In genomic region chr3:149401215-149401925, GRCh38 we compare ENCODE assay signal across 11 cellular contexts. TPM values are rescaled to one million over a fixed set of nuclear protein-coding genes. Genes with fewer than 3 reads are reported as not detected.
DNase-seq lines count a peak whose midpoint lies in the region; ATAC-seq, FAIRE-seq and TF ChIP-seq lines count a peak whose summit lies in the region.
"Had no signal": no experiment of that assay in that cellular context is flagged by ENCODE, and none has a peak within 500 bp of the region (broad histone marks: within the 10 kb centered on the region; RNA-seq: fewer than 3 reads in every experiment).

No MANE protein-coding gene starts in this region.

- in situ Hi-C loops in HepG2 (cut with HindIII; ENCODE audit: extremely low pct_ligation_motif_present, low pct_unique_long_range_greater_than_20kb): no loop called here

- H3K36me3 Mint-ChIP-seq in MCF 10A (ENCODE audit: insufficient read depth, unreplicated experiment) (no peaks in the 10 kb centered on the region), T-helper 17 cell (ENCODE audit: low read depth) (no peaks in the 10 kb centered on the region)
- no peaks in the 10 kb centered on the region for H3K36me3 Mint-ChIP-seq in activated T-cell treated with anti-CD3 and anti-CD28 coated beads, Interleukin-2, amount 50 U/mL, for 4 hours (ENCODE audit: insufficient read depth)
- H3K36me3 Mint-ChIP-seq: activated naive CD4-positive, alpha-beta T cell treated with anti-CD3 and anti-CD28 coated beads, Interleukin-2, amount 50 U/mL, for 24 hours had no signal

- no peak for TF ChIP-seq POLR2A in A549 (IDR thresholded peaks at IDR 0.05; ENCODE audit: low read length)
- TF ChIP-seq POLR2A in HepG2 (IDR thresholded peaks at IDR 0.05; ENCODE audit: insufficient read depth in 1 of 2, low read depth in 2 of 2, low read length in 2 of 2): no peak

- no peaks in the 10 kb centered on the region for H3K27me3 Mint-ChIP-seq in MCF 10A (ENCODE audit: insufficient read depth, unreplicated experiment)
- peaks cover 12% of the 10 kb centered on the region for H3K27me3 Mint-ChIP-seq in activated T-cell treated with anti-CD3 and anti-CD28 coated beads, Interleukin-2, amount 50 U/mL, for 4 hours (ENCODE audit: low read depth)
- H3K27me3 Mint-ChIP-seq in T-helper 17 cell: peaks cover 15% of the 10 kb centered on the region

- no TSS peak for BruUV-seq in MCF 10A (replicated peaks; lab: Mats Ljungman, UMichigan)
- TSS peak; percentile 97 for BruUV-seq in HepG2 (replicated peaks; lab: Mats Ljungman, UMichigan)

- H3K4me2 ChIP-seq in A549 (peak overlapping the region; percentile 56), HepG2 (ENCODE audit: low read depth, low read length) (peak overlapping the region; percentile 71)

- FAIRE-seq in A549 (lab: Jason Lieb, UNC) (peak; percentile 98), HepG2 (lab: Jason Lieb, UNC) (no peak)

- 0 out of 3 replicates have a peak overlapping the region, but pooled peaks have one; percentile 5 for H3K4me3 ChIP-seq in A549
- H3K4me3 ChIP-seq in MG63: no peak overlapping the region
- H3K4me3 ChIP-seq in HepG2 (replicated peaks in 1 of 3; ENCODE audit: insufficient read depth in 1 of 3, low read depth in 2 of 3, low read length in 3 of 3): peak overlapping the region in 2 of 3 experiments; percentile 4 to 36; a peak in 1 of 6 replicates
- H3K4me3 ChIP-seq: esophagus muscularis mucosa, spleen had no signal

- peak; percentile 86 to 97 for ATAC-seq in A549
- ATAC-seq in HepG2: peak; percentile 98
- no peak for ATAC-seq in activated T-cell treated with anti-CD3 and anti-CD28 coated beads, Interleukin-2, amount 50 U/mL, for 4 hours
- ATAC-seq in T-helper 17 cell: no peak

- H2AFZ ChIP-seq in HepG2 (ENCODE audit: low read length): no peak overlapping the region

- H3K9me3 ChIP-seq in A549 (peaks cover 8% of the 10 kb centered on the region; the same call in 2 of the 3 replicates), MG63 (peaks cover 8% of the 10 kb centered on the region; the same call in 1 of the 2 replicates), HepG2 (ENCODE audit: low read length) (no peaks in the 10 kb centered on the region), T-helper 17 cell (ENCODE audit: control insufficient read depth, low read length, poor library complexity, severe bottlenecking) (no peaks in the 10 kb centered on the region)
- H3K9me3 ChIP-seq: esophagus muscularis mucosa, spleen had no signal

- no peaks in the 10 kb centered on the region for H4K20me1 ChIP-seq in HepG2 (ENCODE audit: insufficient read depth, low read length)

- TF ChIP-seq RAD21 in A549 (conservative IDR thresholded peaks at IDR 0.05 in 1 of 2, IDR thresholded peaks at IDR 0.05 in 1 of 2) (peak in 1 of 2 experiments; percentile 49; a peak in 1 of 5 replicates), HepG2 (CRISPR knock-in tag; IDR thresholded peaks at IDR 0.05) (no peak)

- TF ChIP-seq CTCF in A549 (IDR thresholded peaks at IDR 0.05) (no peak), MCF 10A (IDR thresholded peaks at IDR 0.05; ENCODE audit: unreplicated experiment) (no peak), HepG2 (CRISPR knock-in tag; IDR thresholded peaks at IDR 0.05) (no peak)

- H3K4me3 Mint-ChIP-seq in MCF 10A (ENCODE audit: unreplicated experiment): no peak overlapping the region
- H3K4me3 Mint-ChIP-seq in activated T-cell treated with anti-CD3 and anti-CD28 coated beads, Interleukin-2, amount 50 U/mL, for 4 hours: no peak overlapping the region
- no peak overlapping the region for H3K4me3 Mint-ChIP-seq in T-helper 17 cell
- H3K4me3 Mint-ChIP-seq: activated naive CD4-positive, alpha-beta T cell treated with anti-CD3 and anti-CD28 coated beads, Interleukin-2, amount 50 U/mL, for 24 hours had no signal

- H3K4me1 Mint-ChIP-seq in MCF 10A (ENCODE audit: insufficient read depth, unreplicated experiment) (peaks cover 8% of the 10 kb centered on the region), T-helper 17 cell (no peaks in the 10 kb centered on the region)
- H3K4me1 Mint-ChIP-seq in activated T-cell treated with anti-CD3 and anti-CD28 coated beads, Interleukin-2, amount 50 U/mL, for 4 hours (ENCODE audit: low read depth): no peaks in the 10 kb centered on the region
- H3K4me1 Mint-ChIP-seq: activated naive CD4-positive, alpha-beta T cell treated with anti-CD3 and anti-CD28 coated beads, Interleukin-2, amount 50 U/mL, for 24 hours had no signal

- peak overlapping the region; percentile 72 for H3K9ac ChIP-seq in HepG2 (ENCODE audit: insufficient read depth, low read depth, low read length)

- intact Hi-C loops in MCF 10A (cut with micrococcal nuclease): no loop called here
- intact Hi-C loops in HepG2 (cut with micrococcal nuclease; ENCODE audit: unreplicated experiment): loop anchor here (1.0 kb wide), 1 partner anchor 8 kb away; no protein-coding TSS in a partner anchor

- H3K4me1 ChIP-seq in A549 (peaks cover 43% of the 10 kb centered on the region), HepG2 (ENCODE audit: insufficient read depth, low read length) (peaks cover 84% of the 10 kb centered on the region)
- H3K4me1 ChIP-seq: esophagus muscularis mucosa, spleen had no signal

- H3K9me3 Mint-ChIP-seq in MCF 10A (ENCODE audit: unreplicated experiment): no peaks in the 10 kb centered on the region
- no peaks in the 10 kb centered on the region for H3K9me3 Mint-ChIP-seq in activated T-cell treated with anti-CD3 and anti-CD28 coated beads, Interleukin-2, amount 50 U/mL, for 4 hours
- H3K9me3 Mint-ChIP-seq: activated naive CD4-positive, alpha-beta T cell treated with anti-CD3 and anti-CD28 coated beads, Interleukin-2, amount 50 U/mL, for 24 hours had no signal

- H3K27ac Mint-ChIP-seq in MCF 10A (ENCODE audit: low read depth, unreplicated experiment) (peak overlapping the region; percentile 67), T-helper 17 cell (no peak overlapping the region)
- H3K27ac Mint-ChIP-seq: activated naive CD4-positive, alpha-beta T cell treated with anti-CD3 and anti-CD28 coated beads, Interleukin-2, amount 50 U/mL, for 24 hours had no signal

- H3K36me3 ChIP-seq in MG63: no peaks in the 10 kb centered on the region
- no peaks in the 10 kb centered on the region for H3K36me3 ChIP-seq in HepG2 (replicated peaks in 1 of 2; ENCODE audit: control insufficient read depth in 1 of 2, insufficient read depth in 2 of 2, low read length in 2 of 2)
- H3K36me3 ChIP-seq: esophagus muscularis mucosa, spleen had no signal

- WGBS in A549 (ENCODE audit: missing lambda C conversion rate): 3% methylated on average over 3 of the region's 3 CpGs
- 0% methylated on average over 3 of the region's 3 CpGs for WGBS in HepG2 (ENCODE audit: low lambda C conversion rate)

- H3K27ac ChIP-seq in A549 (peak overlapping the region; percentile 60 to 70), HepG2 (ENCODE audit: extremely low read length, insufficient read depth, low read length) (peak overlapping the region; percentile 94)
- H3K27ac ChIP-seq: esophagus muscularis mucosa, spleen had no signal

- POLR2A ChIA-PET in A549 (lab: Yijun Ruan, JAX): interaction anchor here (0.5 to 1.3 kb wide), 4 partner anchors 18 to 155 kb away, joined by 3 to 8 read pairs (median 4); partner anchors contain the start of gene TM4SF1
- POLR2A ChIA-PET in MCF 10A (lab: Yijun Ruan, JAX): interaction anchor here (0.5 to 8.3 kb wide), 16 partner anchors 11 to 389 kb away, joined by 3 to 89 read pairs (median 4); partner anchors contain the start of genes TM4SF1 and TM4SF4
- POLR2A ChIA-PET in HepG2 (lab: Yijun Ruan, JAX): interaction anchor here (0.8 to 3.1 kb wide), 19 partner anchors 9 to 410 kb away, joined by 3 to 73 read pairs (median 4); partner anchors contain the start of genes GYG1, HPS3, TM4SF1 and TM4SF4

- TF ChIP-seq EP300 in A549 (IDR thresholded peaks at IDR 0.05) (peak; percentile 75 to 87; a peak in 4 of 5 replicates), HepG2 (IDR thresholded peaks at IDR 0.05; ENCODE audit: low read depth in 2 of 2, low read length in 2 of 2) (peak; percentile 91 to 99), HepG2 (CRISPR knock-in tag; IDR thresholded peaks at IDR 0.05; ENCODE audit: borderline replicate concordance) (peak; percentile 93)

- CTCF ChIA-PET in A549 (lab: Yijun Ruan, JAX) (interaction anchor here (0.5 to 1.4 kb wide), 7 partner anchors 24 to 316 kb away, joined by 3 to 5 read pairs (median 4); partner anchors contain the start of genes TM4SF1 and TM4SF4), MCF 10A (lab: Yijun Ruan, JAX) (interaction anchor here (0.8 to 7.0 kb wide), 10 partner anchors 10 to 365 kb away, joined by 3 to 78 read pairs (median 4); partner anchors contain the start of gene TM4SF4), HepG2 (lab: Yijun Ruan, JAX; ENCODE audit: low intra/inter-chr PET ratio, low total read pairs) (no interaction called here)

- no peaks in the 10 kb centered on the region for H3K27me3 ChIP-seq in MG63
- H3K27me3 ChIP-seq in HepG2 (ENCODE audit: control insufficient read depth in 1 of 2, insufficient read depth in 2 of 2, low read length in 2 of 2): no peaks in the 10 kb centered on the region
- H3K27me3 ChIP-seq: esophagus muscularis mucosa, spleen had no signal

- H3K79me2 ChIP-seq in HepG2 (ENCODE audit: insufficient read depth, low read length): no peaks in the 10 kb centered on the region

- peak in 1 of 2 experiments; percentile 88 for DNase-seq in A549 (ENCODE audit: low read depth in 1 of 2, low spot score in 1 of 2)
- peak; percentile 46 for DNase-seq in MG63
- peak; percentile 80 for DNase-seq in MCF 10A (ENCODE audit: unreplicated experiment)
- DNase-seq in HepG2 (ENCODE audit: low spot score): peak; percentile 97
- DNase-seq in stimulated activated CD4-positive, alpha-beta T cell treated with anti-CD3 and anti-CD28 coated beads, Interleukin-15, amount 100 ng/mL, for 24 hours: no peak
- DNase-seq in activated T-cell treated with anti-CD3 and anti-CD28 coated beads, Interleukin-2, amount 50 U/mL, for 4 hours: no peak
- DNase-seq in T-helper 17 cell: no peak
- no peak for DNase-seq in nucleus accumbens (lab: John Stamatoyannopoulos, UW)
- DNase-seq: spleen had no signal

RNA-seq across cellular contexts. Expression of gene TM4SF1, which starts 23.9 kb away (rescaled TPM):
- 1,188 and 1,208 TPM in 2 replicates for polyA plus RNA-seq in A549 (2011; rRNA removed)
- polyA plus RNA-seq in A549 (2012; cell fraction: cytosol; rRNA removed): 820 and 918 TPM in 2 replicates
- 729 and 1,002 TPM in 2 replicates for polyA plus RNA-seq in A549 (2012; cell fraction: nucleus; rRNA removed)
- 739 to 828 TPM (median 767 TPM) in 3 replicates for polyA plus RNA-seq in A549 (2017; fragmentation: RNase III; extraction: RNeasy Plus Mini Kit Qiagen cat#74134 plus additional on column Dnase treatment)
- 809 and 900 TPM in 2 replicates for polyA minus RNA-seq in A549 (2011; rRNA and poly(A)+ RNA removed)
- total RNA-seq in MG63 (2014; rRNA removed; shearing (Covaris generic); ENCODE audit: low replicate concordance): 408 and 422 TPM in 2 replicates
- total RNA-seq in MCF 10A (2022): 20.1 and 27.7 TPM in 2 replicates
- 226 and 431 TPM in 2 replicates for total RNA-seq in HepG2 (2016; rRNA removed; fragmentation: Illumina TruSeq; extraction: Trizol)
- total RNA-seq in HepG2 (2016; cell fraction: cytosol; rRNA removed; fragmentation: Illumina TruSeq; extraction: Trizol; ENCODE audit: low read depth): 208 and 219 TPM in 2 replicates
- 231 and 434 TPM in 2 replicates for total RNA-seq in HepG2 (2016; cell fraction: insoluble cytoplasmic fraction; rRNA removed; fragmentation: Illumina TruSeq; extraction: Trizol)
- total RNA-seq in HepG2 (2016; cell fraction: membrane; rRNA removed; fragmentation: Illumina TruSeq; extraction: Trizol): 245 and 253 TPM in 2 replicates
- total RNA-seq in HepG2 (2016; cell fraction: nucleus; rRNA removed; fragmentation: Illumina TruSeq; extraction: Trizol): 420 and 443 TPM in 2 replicates
- polyA plus RNA-seq in HepG2 (2011; rRNA removed): 1,198 and 1,359 TPM in 2 replicates
- 1,424 and 1,669 TPM in 2 replicates for polyA plus RNA-seq in HepG2 (2011; cell fraction: cytosol; rRNA removed)
- 327 and 438 TPM in 2 replicates for polyA plus RNA-seq in HepG2 (2011; cell fraction: nucleus; rRNA removed)
- 451 and 486 TPM in 2 replicates for polyA plus RNA-seq in HepG2 (2012)
- 115 and 136 TPM in 2 replicates for polyA plus RNA-seq in HepG2 (2016; cell fraction: cytosol; fragmentation: Illumina TruSeq; extraction: Trizol; ENCODE audit: low read depth)
- polyA plus RNA-seq in HepG2 (2016; cell fraction: insoluble cytoplasmic fraction; fragmentation: Illumina TruSeq; extraction: Trizol; ENCODE audit: low read depth): 218 and 233 TPM in 2 replicates
- 148 and 158 TPM in 2 replicates for polyA plus RNA-seq in HepG2 (2016; cell fraction: membrane; fragmentation: Illumina TruSeq; extraction: Trizol; ENCODE audit: low read depth)
- 564 and 601 TPM in 2 replicates for polyA plus RNA-seq in HepG2 (2016; cell fraction: nucleus; fragmentation: Illumina TruSeq; extraction: Trizol; ENCODE audit: insufficient read depth, low read depth)
- 1,057 and 2,299 TPM in 2 replicates for polyA minus RNA-seq in HepG2 (2011; rRNA and poly(A)+ RNA removed; ENCODE audit: low replicate concordance)
- 560 and 611 TPM in 2 replicates for polyA minus RNA-seq in HepG2 (2011; cell fraction: cytosol; rRNA and poly(A)+ RNA removed)
- polyA minus RNA-seq in HepG2 (2011; cell fraction: nucleus; rRNA and poly(A)+ RNA removed): 379 and 448 TPM in 2 replicates
- total RNA-seq in activated T-cell treated with anti-CD3 and anti-CD28 coated beads, Interleukin-2, amount 50 U/mL, for 4 hours: 1 to 10 TPM in 1 of 3 donors, under 1 TPM in 2; 0.22 to 1.3 (median 0.37) TPM
- total RNA-seq in T-helper 17 cell: under 1 TPM in 1 of 2 donors, not detected in 1; 0.83 TPM

Comparison
In these comparisons a context has a peak if more than half of its experiments do, and no peak if none do; other contexts are left out.
1. ATAC-seq: peak in A549 (2 of 2) and HepG2 (single experiment); none in activated T-cell treated with anti-CD3 and anti-CD28 coated beads, Interleukin-2, amount 50 U/mL, for 4 hours (0 of 2) and T-helper 17 cell (single experiment).
2. DNase-seq: peak in MG63 (single experiment), MCF 10A (single experiment) and HepG2 (single experiment); none in stimulated activated CD4-positive, alpha-beta T cell treated with anti-CD3 and anti-CD28 coated beads, Interleukin-15, amount 100 ng/mL, for 24 hours (single experiment), activated T-cell treated with anti-CD3 and anti-CD28 coated beads, Interleukin-2, amount 50 U/mL, for 4 hours (single experiment), T-helper 17 cell (0 of 3) and nucleus accumbens (0 of 56).
3. Of the 38 proteins assayed by ChIP-seq in both HepG2 and A549: peak only in HepG2: EHMT2, HDAC2 and MYC; only in A549: BCL3, PBX3, ZFP36 and ZSCAN20; in both: CEBPB, EP300, FOSL2, JUN, JUNB, MAFK and 2 more; in neither: 20; mixed calls (peak in some experiments, not most) for 3.